ENCODE assay signal across 19 cellular contexts in the genomic region with DNA sequence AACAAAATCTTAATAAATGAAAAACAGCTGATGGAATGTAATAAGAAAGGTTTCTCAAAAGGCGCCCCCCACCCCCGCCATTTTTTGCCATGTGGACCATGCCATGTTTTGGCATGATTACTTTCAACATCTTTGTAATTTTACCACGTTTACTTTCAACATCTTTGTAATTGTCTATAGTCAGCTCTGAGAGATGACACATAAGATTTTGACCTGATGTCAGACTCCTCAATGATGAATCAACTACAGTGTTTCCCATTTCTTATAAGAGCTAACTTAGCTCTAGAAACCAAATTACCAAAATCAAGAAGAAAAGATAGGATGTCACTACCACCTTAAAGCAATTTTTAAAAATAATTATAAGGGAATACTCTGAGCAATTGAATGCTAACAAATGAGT.
DNase-seq lines count a peak whose midpoint lies in the region; ATAC-seq, FAIRE-seq and TF ChIP-seq lines count a peak whose summit lies in the region.
"Had no signal": no experiment of that assay in that cellular context is flagged by ENCODE, and none has a peak within 500 bp of the region (broad histone marks: within the 10 kb centered on the region; RNA-seq: fewer than 3 reads in every experiment).

No MANE protein-coding gene starts in this region.

- no peak overlapping the region for H3K4me3 Mint-ChIP-seq in activated naive CD8-positive, alpha-beta T cell treated with anti-CD3 and anti-CD28 coated beads, Interleukin-2, amount 10 ng/mL, durations not matched to agents 7 days and 5 days
- H3K4me3 Mint-ChIP-seq in stimulated activated effector memory CD8-positive, alpha-beta T cell treated with anti-CD3 and anti-CD28 coated beads, Interleukin-12 subunit alpha, Interleukin-12 subunit beta, amount 100 ng/mL, for 72 hours: no peak overlapping the region
- H3K4me3 Mint-ChIP-seq: H9, mesothelial cell of epicardium, neural crest cell, T-cell had no signal

- peaks cover 8% of the 10 kb centered on the region for H3K9me3 Mint-ChIP-seq in activated naive CD8-positive, alpha-beta T cell treated with anti-CD3 and anti-CD28 coated beads, Interleukin-2, amount 10 ng/mL, durations not matched to agents 7 days and 5 days
- H3K9me3 Mint-ChIP-seq in stimulated activated effector memory CD8-positive, alpha-beta T cell treated with anti-CD3 and anti-CD28 coated beads, Interleukin-12 subunit alpha, Interleukin-12 subunit beta, amount 100 ng/mL, for 72 hours: no peaks in the 10 kb centered on the region
- H3K9me3 Mint-ChIP-seq: H9, T-cell had no signal

- ATAC-seq in activated naive CD8-positive, alpha-beta T cell treated with anti-CD3 and anti-CD28 coated beads, Interleukin-2, amount 10 ng/mL, durations not matched to agents 7 days and 5 days (ENCODE audit: low read depth): no peak
- ATAC-seq in stimulated activated effector memory CD8-positive, alpha-beta T cell treated with anti-CD3 and anti-CD28 coated beads, Interleukin-12 subunit alpha, Interleukin-12 subunit beta, amount 100 ng/mL, for 72 hours: peak; percentile 85
- ATAC-seq in HG02798 (IDR thresholded peaks at IDR 0.05; ENCODE audit: poor library complexity, unreplicated experiment): no peak
- ATAC-seq: gastroesophageal sphincter, Right ventricle myocardium inferior, T-cell had no signal

- POLR2A ChIA-PET in activated naive CD8-positive, alpha-beta T cell treated with anti-CD3 and anti-CD28 coated beads, Interleukin-2, amount 10 ng/mL, durations not matched to agents 7 days and 5 days (lab: Charles Lee): interaction anchor here (1.2 kb wide), 1 partner anchor 145 kb away, joined by 3 read pairs; a partner anchor contains a TSS

- peak; percentile 15 for FAIRE-seq in H54 (lab: Jason Lieb, UNC)

- peaks cover 21% of the 10 kb centered on the region for H3K36me3 Mint-ChIP-seq in activated naive CD8-positive, alpha-beta T cell treated with anti-CD3 and anti-CD28 coated beads, Interleukin-2, amount 10 ng/mL, durations not matched to agents 7 days and 5 days
- no peaks in the 10 kb centered on the region for H3K36me3 Mint-ChIP-seq in stimulated activated effector memory CD8-positive, alpha-beta T cell treated with anti-CD3 and anti-CD28 coated beads, Interleukin-12 subunit alpha, Interleukin-12 subunit beta, amount 100 ng/mL, for 72 hours
- H3K36me3 Mint-ChIP-seq: mesothelial cell of epicardium, T-cell had no signal

- TF ChIP-seq POLR2A in H54 (IDR thresholded peaks at IDR 0.05; ENCODE audit: low read depth, low read length): no peak

- peak; percentile 46 for DNase-seq in activated naive CD4-positive, alpha-beta T cell treated with anti-CD3 and anti-CD28 coated beads, Interleukin-2, amount 50 U/mL, for 16 hours
- no peak for DNase-seq in activated naive CD4-positive, alpha-beta T cell (lab: John Stamatoyannopoulos, UW)
- no peak for DNase-seq in H54 (ENCODE audit: insufficient read length, low spot score)
- DNase-seq in activated naive CD8-positive, alpha-beta T cell treated with anti-CD3 and anti-CD28 coated beads, Interleukin-2, amount 10 ng/mL, durations not matched to agents 7 days and 5 days: no peak
- DNase-seq in stimulated activated effector memory CD8-positive, alpha-beta T cell treated with anti-CD3 and anti-CD28 coated beads, Interleukin-12 subunit alpha, Interleukin-12 subunit beta, amount 100 ng/mL, for 72 hours (ENCODE audit: low spot score in 2 of 2): no peak
- DNase-seq in islet precursor cell: no peak
- no peak for DNase-seq in COR-L47 (lab: John Stamatoyannopoulos, UW)
- DNase-seq: activated effector memory CD4-positive, alpha-beta T cell treated with Interleukin-2 at 50 U/mL for 16 hours; H9; NCI-H1048; NCI-H2081; NCI-H524; stomach; T-cell had no signal

- peaks cover 36% of the 10 kb centered on the region for H3K4me1 Mint-ChIP-seq in activated naive CD8-positive, alpha-beta T cell treated with anti-CD3 and anti-CD28 coated beads, Interleukin-2, amount 10 ng/mL, durations not matched to agents 7 days and 5 days
- peaks cover 16% of the 10 kb centered on the region for H3K4me1 Mint-ChIP-seq in stimulated activated effector memory CD8-positive, alpha-beta T cell treated with anti-CD3 and anti-CD28 coated beads, Interleukin-12 subunit alpha, Interleukin-12 subunit beta, amount 100 ng/mL, for 72 hours
- H3K4me1 Mint-ChIP-seq: H9, neural crest cell had no signal

- H3K27me3 Mint-ChIP-seq in activated naive CD8-positive, alpha-beta T cell treated with anti-CD3 and anti-CD28 coated beads, Interleukin-2, amount 10 ng/mL, durations not matched to agents 7 days and 5 days: no peaks in the 10 kb centered on the region
- H3K27me3 Mint-ChIP-seq: T-cell had no signal

- peak overlapping the region; percentile 24 for H3K27ac Mint-ChIP-seq in activated naive CD8-positive, alpha-beta T cell treated with anti-CD3 and anti-CD28 coated beads, Interleukin-2, amount 10 ng/mL, durations not matched to agents 7 days and 5 days
- no peak overlapping the region for H3K27ac Mint-ChIP-seq in stimulated activated effector memory CD8-positive, alpha-beta T cell treated with anti-CD3 and anti-CD28 coated beads, Interleukin-12 subunit alpha, Interleukin-12 subunit beta, amount 100 ng/mL, for 72 hours
- H3K27ac Mint-ChIP-seq: H9, mesothelial cell of epicardium, T-cell had no signal
